ENCODE assay signal across 20 cellular contexts in genomic region chr2:228535396-228535795, GRCh38.
A peak's percentile ranks its signal among the peaks of the same experiment; 100 is the strongest.
DNase-seq lines count a peak whose midpoint lies in the region; ATAC-seq and TF ChIP-seq lines count a peak whose summit lies in the region.
"Had no signal": no experiment of that assay in that cellular context is flagged by ENCODE, and none has a peak within 500 bp of the region (broad histone marks: within the 10 kb centered on the region; RNA-seq: fewer than 3 reads in every experiment).

No MANE protein-coding gene starts in this region.

- H3K79me2 ChIP-seq in neural progenitor cell (ENCODE audit: low read depth), result no peaks in the 10 kb centered on the region

- no peaks in the 10 kb centered on the region for H4K20me1 ChIP-seq in neural progenitor cell (ENCODE audit: low read depth)

- no peak overlapping the region for H3K27ac ChIP-seq in neural progenitor cell
- H3K27ac ChIP-seq: lower lobe of right lung, prostate gland had no signal

- no peak overlapping the region for H3K4me3 Mint-ChIP-seq in neural progenitor cell
- H3K4me3 Mint-ChIP-seq: activated CD4-positive, alpha-beta T cell treated with anti-CD3 and anti-CD28 coated beads for 36 hours; activated naive CD4-positive, alpha-beta T cell treated with anti-CD3 and anti-CD28 coated beads, Interleukin-2, amount 10 ng/mL, durations not matched to agents 7 days and 5 days; activated T-cell treated with anti-CD3 and anti-CD28 coated beads, Interleukin-2, amount 50 U/mL, for 4 hours; central memory CD8-positive, alpha-beta T cell had no signal

- ATAC-seq in HG03457 (IDR thresholded peaks at IDR 0.05; ENCODE audit: unreplicated experiment), result no peak
- ATAC-seq in HG03460 (IDR thresholded peaks at IDR 0.05; ENCODE audit: unreplicated experiment), result no peak
- ATAC-seq: activated CD4-positive, alpha-beta T cell treated with anti-CD3 and anti-CD28 coated beads for 36 hours; activated T-cell treated with anti-CD3 and anti-CD28 coated beads, Interleukin-2, amount 50 U/mL, for 4 hours; lower lobe of right lung had no signal

- no peak overlapping the region for H3K9ac ChIP-seq in neural progenitor cell

- peaks cover 2% of the 10 kb centered on the region for H3K27me3 Mint-ChIP-seq in neural progenitor cell (ENCODE audit: insufficient read depth, low read depth)
- H3K27me3 Mint-ChIP-seq: activated CD4-positive, alpha-beta T cell treated with anti-CD3 and anti-CD28 coated beads for 36 hours; activated naive CD4-positive, alpha-beta T cell treated with anti-CD3 and anti-CD28 coated beads, Interleukin-2, amount 10 ng/mL, durations not matched to agents 7 days and 5 days; central memory CD8-positive, alpha-beta T cell had no signal

- H2AFZ ChIP-seq in neural progenitor cell (replicated peaks), result no peak overlapping the region

- H3K9me3 ChIP-seq in neural progenitor cell (ENCODE audit: low read depth), result peaks cover 23% of the 10 kb centered on the region
- H3K9me3 ChIP-seq: prostate gland had no signal

- peak; percentile 15 for DNase-seq in NCI-H510A treated with DMSO at 0.1 percent for 48 hours (lab: John Stamatoyannopoulos, UW)
- no peak for DNase-seq in NCI-H510A (lab: John Stamatoyannopoulos, UW)
- DNase-seq in LHCN-M2 (ENCODE audit: low read depth), result peak; percentile 38
- DNase-seq in SK-MEL-5 (ENCODE audit: low read depth, low spot score), result peak; percentile 12
- DNase-seq in neural progenitor cell (ENCODE audit: low spot score), result peak; percentile 19
- no peak for DNase-seq in SW480 (ENCODE audit: low spot score)
- DNase-seq: activated CD4-positive, alpha-beta T cell treated with anti-CD3 and anti-CD28 coated beads for 36 hours; activated CD8-positive, alpha-beta memory T cell treated with anti-CD3 and anti-CD28 coated beads for 24 hours; activated naive CD4-positive, alpha-beta T cell treated with anti-CD3 and anti-CD28 coated beads, Interleukin-2, amount 10 ng/mL, durations not matched to agents 7 days and 5 days; activated T-cell treated with anti-CD3 and anti-CD28 coated beads, Interleukin-2, amount 50 U/mL, for 4 hours; foreskin melanocyte; lower lobe of right lung; NCI-H1105 treated with DMSO at 0.1 percent for 48 hours; NCI-H2081 treated with DMSO at 0.1 percent for 48 hours; NCI-H526 treated with DMSO at 0.1 percent for 48 hours; SHP77 had no signal

- H3K27ac Mint-ChIP-seq in neural progenitor cell, result no peak overlapping the region
- H3K27ac Mint-ChIP-seq: activated CD4-positive, alpha-beta T cell treated with anti-CD3 and anti-CD28 coated beads for 36 hours; activated naive CD4-positive, alpha-beta T cell treated with anti-CD3 and anti-CD28 coated beads, Interleukin-2, amount 10 ng/mL, durations not matched to agents 7 days and 5 days had no signal

- H3K9me3 Mint-ChIP-seq in neural progenitor cell, result peaks cover 32% of the 10 kb centered on the region

- H3K4me1 Mint-ChIP-seq in neural progenitor cell, result no peaks in the 10 kb centered on the region
- H3K4me1 Mint-ChIP-seq: activated CD4-positive, alpha-beta T cell treated with anti-CD3 and anti-CD28 coated beads for 36 hours; activated naive CD4-positive, alpha-beta T cell treated with anti-CD3 and anti-CD28 coated beads, Interleukin-2, amount 10 ng/mL, durations not matched to agents 7 days and 5 days; central memory CD8-positive, alpha-beta T cell had no signal

- TF ChIP-seq CTCF in neural progenitor cell (IDR thresholded peaks at IDR 0.05), result no peak

- no peaks in the 10 kb centered on the region for H3K36me3 ChIP-seq in neural progenitor cell
- H3K36me3 ChIP-seq: lower lobe of right lung, prostate gland had no signal

- no peaks in the 10 kb centered on the region for H3K27me3 ChIP-seq in neural progenitor cell

- no peak overlapping the region for H3K4me2 ChIP-seq in neural progenitor cell

- no peaks in the 10 kb centered on the region for H3K4me1 ChIP-seq in neural progenitor cell
- H3K4me1 ChIP-seq: lower lobe of right lung, prostate gland had no signal

- in situ Hi-C loops in SK-MEL-5 (cut with HindIII; ENCODE audit: low pct_unique_long_range_greater_than_20kb, low sequenced_read_pairs), result no loop called here

- no peak overlapping the region for H3K4me3 ChIP-seq in neural progenitor cell
- H3K4me3 ChIP-seq: lower lobe of right lung, prostate gland had no signal

- H3F3A ChIP-seq in neural progenitor cell (ENCODE audit: low read depth), result no peaks in the 10 kb centered on the region

- H3K36me3 Mint-ChIP-seq in neural progenitor cell, result no peaks in the 10 kb centered on the region
- H3K36me3 Mint-ChIP-seq: activated naive CD4-positive, alpha-beta T cell treated with anti-CD3 and anti-CD28 coated beads, Interleukin-2, amount 10 ng/mL, durations not matched to agents 7 days and 5 days had no signal

Comparison
In these comparisons a context has a peak if more than half of its experiments do, and no peak if none do; other contexts are left out.
1. DNase-seq: peak in NCI-H510A treated with DMSO at 0.1 percent for 48 hours (single experiment), LHCN-M2 (single experiment), SK-MEL-5 (single experiment) and neural progenitor cell (single experiment); none in NCI-H510A (single experiment) and SW480 (single experiment).